Comparison of ENCODE assay signal across 10 cellular contexts in genomic region chr18:6955304-6955703, GRCh38.
"Had no signal": no experiment of that assay in that cellular context is flagged by ENCODE, and none has a peak within 500 bp of the region (broad histone marks: within the 10 kb centered on the region; RNA-seq: fewer than 3 reads in every experiment).

No MANE protein-coding gene starts in this region.

- H3K27me3 Mint-ChIP-seq: IgD-negative memory B cell had no signal

- ATAC-seq: HCT116, HepG2 had no signal

- H3K4me3 ChIP-seq: GM23248, HAP-1 had no signal

- FAIRE-seq: HepG2 had no signal

- H3K4me3 Mint-ChIP-seq: HFFc6, IgD-negative memory B cell had no signal

- H3K36me3 Mint-ChIP-seq: IgD-negative memory B cell had no signal

- DNase-seq: GM23248, GOT3, H7, HFFc6, KBM-7 had no signal

- H3K27ac ChIP-seq: GM23248, HL-60 had no signal

- H3K36me3 ChIP-seq: HAP-1 had no signal

- H3K4me1 ChIP-seq: HAP-1 had no signal

- H3K27ac Mint-ChIP-seq: HFFc6 had no signal

- H3K4me1 Mint-ChIP-seq: IgD-negative memory B cell had no signal

- H3K9ac ChIP-seq: GM23248 had no signal
